ENCODE assay signal across 8 cellular contexts in genomic region chrX:134460005-134460860, GRCh38. TPM values are rescaled to one million over a fixed set of nuclear protein-coding genes. Genes with fewer than 3 reads are reported as not detected.
DNase-seq lines count a peak whose midpoint lies in the region; ATAC-seq and TF ChIP-seq lines count a peak whose summit lies in the region.

Gene HPRT1 (plus strand): TSS chrX:134460165. CDS start chrX:134460312, 147 bp downstream.

- ATAC-seq in HG03432 (IDR thresholded peaks at IDR 0.05; ENCODE audit: unreplicated experiment): peak; percentile 95

- H3K36me3 ChIP-seq in BE2C (no peaks in the 10 kb centered on the region), ectodermal cell (ENCODE audit: control insufficient read depth, insufficient read depth, low read length) (no peaks in the 10 kb centered on the region)

- DNase-seq in BE2C (peak; percentile 85), GM19238 (ENCODE audit: insufficient read length, low spot score) (peak; percentile 44), NCI-H748 treated with DMSO at 0.1 percent for 48 hours (lab: John Stamatoyannopoulos, UW) (peak; percentile 8), medulla oblongata (ENCODE audit: extremely low spot score) (peak; percentile 71)
- DNase-seq in activated CD8-positive, alpha-beta memory T cell treated with anti-CD3 and anti-CD28 coated beads for 1 hour (ENCODE audit: extremely low read depth in 1 of 2, low read depth in 1 of 2): peak; percentile 38 to 60
- DNase-seq in stimulated activated CD4-positive, alpha-beta T cell treated with anti-CD3 and anti-CD28 coated beads, TNF-alpha, amount 100 ng/mL, for 4 hours (ENCODE audit: low read depth in 3 of 3): peak; percentile 47 to 68 (median 61)

- TF ChIP-seq CTCF in BE2C (IDR thresholded peaks at IDR 0.05; ENCODE audit: low read depth, low read length): no peak

- H3K4me1 ChIP-seq in BE2C: no peaks in the 10 kb centered on the region
- no peaks in the 10 kb centered on the region for H3K4me1 ChIP-seq in ectodermal cell (ENCODE audit: control insufficient read depth, insufficient read depth, low read length)

- H3K4me3 ChIP-seq in BE2C (ENCODE audit: low read depth, low read length) (peak within 1 kb of the TSS; percentile 71), ectodermal cell (ENCODE audit: insufficient read depth, low read depth, low read length) (peak within 1 kb of the TSS; percentile 55)

- H3K9me3 ChIP-seq in BE2C (no peaks in the 10 kb centered on the region), ectodermal cell (ENCODE audit: control insufficient read depth, low read length) (no peaks in the 10 kb centered on the region)

- H3K27ac ChIP-seq in ectodermal cell (ENCODE audit: insufficient read depth, low read depth, low read length, poor library complexity, severe bottlenecking): peak within 1 kb of the TSS; percentile 63

- H3K27me3 ChIP-seq in BE2C: no peaks in the 10 kb centered on the region
- H3K27me3 ChIP-seq in ectodermal cell (ENCODE audit: control insufficient read depth, insufficient read depth, low read length, poor library complexity, severe bottlenecking): no peaks in the 10 kb centered on the region

- WGBS in ectodermal cell, 2 experiments: 0 to 1% methylated on average over 85 of the region's 85 CpGs

RNA-seq across cellular contexts. Expression of gene HPRT1, which starts in this region (rescaled TPM):
- 36.2 TPM for polyA plus RNA-seq in BE2C (2012; ENCODE audit: insufficient read depth, insufficient read length, low read depth)
- 33.8 TPM for polyA plus RNA-seq in ectodermal cell (2013, experiment 1 of 4)
- polyA plus RNA-seq in ectodermal cell (2013, experiment 2 of 4): 31.0 TPM
- polyA plus RNA-seq in ectodermal cell (2013, experiment 3 of 4): 26.0 TPM
- polyA plus RNA-seq in ectodermal cell (2013, experiment 4 of 4): 27.5 TPM

Comparison
In these comparisons a context has a peak if more than half of its experiments do, and no peak if none do; other contexts are left out.
1. Peak in every context shown above with its lines: DNase-seq, ATAC-seq, H3K4me3 ChIP-seq and H3K27ac ChIP-seq.
2. DNase-seq: peak in every context shown above with its lines; median percentile 85 in BE2C; 71 in medulla oblongata; 61 in stimulated activated CD4-positive, alpha-beta T cell treated with anti-CD3 and anti-CD28 coated beads, TNF-alpha, amount 100 ng/mL, for 4 hours; 49 in activated CD8-positive, alpha-beta memory T cell treated with anti-CD3 and anti-CD28 coated beads for 1 hour; 44 in GM19238; 8 in NCI-H748 treated with DMSO at 0.1 percent for 48 hours.